In genomic region chr19:6743714-6744380, GRCh38 we compare ENCODE assay signal across 1 cellular context.
TF ChIP-seq lines count a peak whose summit lies in the region.

No MANE protein-coding gene starts in this region.

TF ChIP-seq in HEK293, 187 proteins besides CTCF, POLR2A, EP300 and RAD21 (continued from another document):
- TF ChIP-seq ZNF501 (tag by site-specific recombination; IDR thresholded peaks at IDR 0.05) (no peak), ZNF610 (tag by site-specific recombination; IDR thresholded peaks at IDR 0.05; ENCODE audit: borderline replicate concordance) (no peak), PRDM1 (tag by site-specific recombination; IDR thresholded peaks at IDR 0.05) (peak; percentile 74), ZNF302 (tag by site-specific recombination; IDR thresholded peaks at IDR 0.05; ENCODE audit: low read depth) (no peak), ZNF747 (tag by site-specific recombination; IDR thresholded peaks at IDR 0.05) (no peak), ZNF112 (tag by site-specific recombination; IDR thresholded peaks at IDR 0.05) (no peak), ZNF670 (tag by site-specific recombination; IDR thresholded peaks at IDR 0.05; ENCODE audit: low read depth) (no peak), ZNF707 (tag by site-specific recombination; IDR thresholded peaks at IDR 0.05) (no peak), ZFP41 (tag by site-specific recombination; IDR thresholded peaks at IDR 0.05; ENCODE audit: borderline replicate concordance) (no peak), ZNF658 (tag by site-specific recombination; IDR thresholded peaks at IDR 0.05) (no peak), ZSCAN18 (tag by site-specific recombination; IDR thresholded peaks at IDR 0.05) (no peak), KLF8 (tag by site-specific recombination; IDR thresholded peaks at IDR 0.05) (no peak), ZNF580 (tag by site-specific recombination; IDR thresholded peaks at IDR 0.05) (no peak), TCF7L2 (IDR thresholded peaks at IDR 0.05; ENCODE audit: borderline replicate concordance, low read depth, low read length) (no peak), ZFP69B (tag by site-specific recombination; IDR thresholded peaks at IDR 0.05) (no peak), ZNF16 (tag by site-specific recombination; IDR thresholded peaks at IDR 0.05; ENCODE audit: low read depth) (no peak), ZBTB17 (tag by site-specific recombination; IDR thresholded peaks at IDR 0.05) (peak; percentile 85), ZFP3 (tag by site-specific recombination; IDR thresholded peaks at IDR 0.05; ENCODE audit: low read depth) (peak; percentile 99), PATZ1 (tag by site-specific recombination; IDR thresholded peaks at IDR 0.05) (peak; percentile 19; the same call in 1 of the 2 replicates), ZNF133 (tag by site-specific recombination; IDR thresholded peaks at IDR 0.05) (no peak), ZBTB48 (tag by site-specific recombination; IDR thresholded peaks at IDR 0.05) (no peak; the same call in 1 of the 2 replicates), SP3 (tag by site-specific recombination; IDR thresholded peaks at IDR 0.05) (peak; percentile 26; the same call in 1 of the 2 replicates), ZNF624 (tag by site-specific recombination; IDR thresholded peaks at IDR 0.05) (no peak), ZSCAN4 (tag by site-specific recombination; IDR thresholded peaks at IDR 0.05) (no peak), ZNF350 (tag by site-specific recombination; IDR thresholded peaks at IDR 0.05) (no peak), ZNF274 (IDR thresholded peaks at IDR 0.05; ENCODE audit: low read length) (no peak), ZNF274 (tag by site-specific recombination; IDR thresholded peaks at IDR 0.05; ENCODE audit: borderline replicate concordance) (no peak), YY1 (tag by site-specific recombination; IDR thresholded peaks at IDR 0.05) (no peak), ZSCAN16 (tag by site-specific recombination; IDR thresholded peaks at IDR 0.05) (no peak), ZNF26 (tag by site-specific recombination; IDR thresholded peaks at IDR 0.05) (no peak), ZNF169 (tag by site-specific recombination; IDR thresholded peaks at IDR 0.05) (no peak), IKZF3 (tag by site-specific recombination; IDR thresholded peaks at IDR 0.05) (no peak), ZNF76 (tag by site-specific recombination; IDR thresholded peaks at IDR 0.05; ENCODE audit: borderline replicate concordance, low read depth) (no peak), ZNF548 (tag by site-specific recombination; IDR thresholded peaks at IDR 0.05) (no peak)
- TF ChIP-seq, protein P1, sequence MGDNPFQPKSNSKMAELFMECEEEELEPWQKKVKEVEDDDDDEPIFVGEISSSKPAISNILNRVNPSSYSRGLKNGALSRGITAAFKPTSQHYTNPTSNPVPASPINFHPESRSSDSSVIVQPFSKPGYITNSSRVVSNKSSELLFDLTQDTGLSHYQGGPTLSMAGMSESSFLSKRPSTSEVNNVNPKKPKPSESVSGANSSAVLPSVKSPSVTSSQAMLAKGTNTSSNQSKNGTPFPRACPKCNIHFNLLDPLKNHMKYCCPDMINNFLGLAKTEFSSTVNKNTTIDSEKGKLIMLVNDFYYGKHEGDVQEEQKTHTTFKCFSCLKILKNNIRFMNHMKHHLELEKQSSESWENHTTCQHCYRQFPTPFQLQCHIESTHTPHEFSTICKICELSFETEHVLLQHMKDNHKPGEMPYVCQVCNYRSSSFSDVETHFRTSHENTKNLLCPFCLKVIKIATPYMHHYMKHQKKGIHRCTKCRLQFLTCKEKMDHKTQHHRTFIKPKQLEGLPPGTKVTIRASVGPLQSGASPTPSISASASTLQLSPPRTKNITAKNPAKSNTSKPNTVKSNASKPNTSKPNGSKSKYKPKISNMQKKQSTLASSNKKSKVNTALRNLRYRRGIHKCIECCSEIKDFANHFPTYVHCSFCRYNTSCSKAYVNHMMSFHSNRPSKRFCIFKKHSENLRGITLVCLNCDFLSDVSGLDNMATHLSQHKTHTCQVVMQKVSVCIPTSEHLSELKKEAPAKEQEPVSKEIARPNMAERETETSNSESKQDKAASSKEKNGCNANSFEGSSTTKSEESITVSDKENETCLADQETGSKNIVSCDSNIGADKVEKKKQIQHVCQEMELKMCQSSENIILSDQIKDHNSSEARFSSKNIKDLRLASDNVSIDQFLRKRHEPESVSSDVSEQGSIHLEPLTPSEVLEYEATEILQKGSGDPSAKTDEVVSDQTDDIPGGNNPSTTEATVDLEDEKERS (tag by site-specific recombination; IDR thresholded peaks at IDR 0.05) = no peak
- TF ChIP-seq, protein P2, sequence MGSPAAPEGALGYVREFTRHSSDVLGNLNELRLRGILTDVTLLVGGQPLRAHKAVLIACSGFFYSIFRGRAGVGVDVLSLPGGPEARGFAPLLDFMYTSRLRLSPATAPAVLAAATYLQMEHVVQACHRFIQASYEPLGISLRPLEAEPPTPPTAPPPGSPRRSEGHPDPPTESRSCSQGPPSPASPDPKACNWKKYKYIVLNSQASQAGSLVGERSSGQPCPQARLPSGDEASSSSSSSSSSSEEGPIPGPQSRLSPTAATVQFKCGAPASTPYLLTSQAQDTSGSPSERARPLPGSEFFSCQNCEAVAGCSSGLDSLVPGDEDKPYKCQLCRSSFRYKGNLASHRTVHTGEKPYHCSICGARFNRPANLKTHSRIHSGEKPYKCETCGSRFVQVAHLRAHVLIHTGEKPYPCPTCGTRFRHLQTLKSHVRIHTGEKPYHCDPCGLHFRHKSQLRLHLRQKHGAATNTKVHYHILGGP (tag by site-specific recombination; IDR thresholded peaks at IDR 0.05) = no peak
- TF ChIP-seq, protein P3, sequence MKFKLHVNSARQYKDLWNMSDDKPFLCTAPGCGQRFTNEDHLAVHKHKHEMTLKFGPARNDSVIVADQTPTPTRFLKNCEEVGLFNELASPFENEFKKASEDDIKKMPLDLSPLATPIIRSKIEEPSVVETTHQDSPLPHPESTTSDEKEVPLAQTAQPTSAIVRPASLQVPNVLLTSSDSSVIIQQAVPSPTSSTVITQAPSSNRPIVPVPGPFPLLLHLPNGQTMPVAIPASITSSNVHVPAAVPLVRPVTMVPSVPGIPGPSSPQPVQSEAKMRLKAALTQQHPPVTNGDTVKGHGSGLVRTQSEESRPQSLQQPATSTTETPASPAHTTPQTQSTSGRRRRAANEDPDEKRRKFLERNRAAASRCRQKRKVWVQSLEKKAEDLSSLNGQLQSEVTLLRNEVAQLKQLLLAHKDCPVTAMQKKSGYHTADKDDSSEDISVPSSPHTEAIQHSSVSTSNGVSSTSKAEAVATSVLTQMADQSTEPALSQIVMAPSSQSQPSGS (tag by site-specific recombination; IDR thresholded peaks at IDR 0.05; ENCODE audit: low read depth) = no peak
